In genomic region chr21:42654913-42655796, GRCh38 we compare ENCODE assay signal across 1 cellular context.
TF ChIP-seq lines count a peak whose summit lies in the region.

No MANE protein-coding gene starts in this region.

TF ChIP-seq in H1, 55 proteins besides CTCF, POLR2A, EP300 and RAD21:
- TF ChIP-seq KDM4A (IDR thresholded peaks at IDR 0.05; ENCODE audit: low read depth, low read length, severe bottlenecking) (no peak), JUN (IDR thresholded peaks at IDR 0.05; ENCODE audit: low read depth, low read length) (no peak), USF2 (IDR thresholded peaks at IDR 0.05; ENCODE audit: low read length) (no peak), BRCA1 (IDR thresholded peaks at IDR 0.05; ENCODE audit: low read depth, low read length) (no peak), EZH2 (IDR thresholded peaks at IDR 0.05; ENCODE audit: low read depth, low read length, severe bottlenecking) (no peak), HDAC6 (IDR thresholded peaks at IDR 0.05; ENCODE audit: low read depth, low read length) (no peak), HDAC2 (IDR thresholded peaks at IDR 0.05; ENCODE audit: borderline replicate concordance in 1 of 2, low read depth in 2 of 2, low read length in 2 of 2) (no peak), TAF7 (optimal IDR thresholded peaks at IDR 0.05; ENCODE audit: borderline replicate concordance, low read depth, low read length) (no peak), ATF3 (IDR thresholded peaks at IDR 0.05; ENCODE audit: insufficient read depth, low read depth, low read length) (no peak), SIX5 (IDR thresholded peaks at IDR 0.05; ENCODE audit: low read depth, low read length) (no peak), CHD2 (IDR thresholded peaks at IDR 0.05; ENCODE audit: low read length) (no peak), CEBPB (IDR thresholded peaks at IDR 0.05; ENCODE audit: low read depth, low read length) (no peak), ATF2 (IDR thresholded peaks at IDR 0.05; ENCODE audit: low read length) (no peak)
